ENCODE assay signal across 1 cellular context in the genomic region with DNA sequence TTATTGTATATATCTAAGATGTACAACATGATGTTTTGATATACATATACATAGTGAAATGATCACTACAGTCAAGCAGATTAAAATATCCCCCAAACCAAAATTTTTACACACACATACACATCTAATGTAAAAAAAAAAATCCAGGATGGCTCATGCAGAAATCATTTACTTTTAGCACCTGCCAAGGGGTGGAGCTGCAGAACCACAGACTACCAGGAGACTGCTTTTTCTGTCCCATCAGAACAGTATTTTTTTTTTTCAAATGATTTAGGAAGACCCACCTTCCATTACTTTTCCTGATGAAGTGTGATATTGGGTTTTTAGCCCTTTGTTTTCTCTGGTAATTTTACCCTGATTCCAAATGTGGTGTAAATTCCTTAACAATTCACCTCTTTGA.
TF ChIP-seq lines count a peak whose summit lies in the region.

No MANE protein-coding gene starts in this region.

TF ChIP-seq in HCT116, 20 proteins besides CTCF, POLR2A, EP300 and RAD21 (continued from another document):
- no peak for TF ChIP-seq ZNF274 (IDR thresholded peaks at IDR 0.05; ENCODE audit: low read depth, low read length)
- TF ChIP-seq SP1 (IDR thresholded peaks at IDR 0.05; ENCODE audit: low read depth) = no peak
- no peak for TF ChIP-seq TCF7L2 (IDR thresholded peaks at IDR 0.05; ENCODE audit: borderline replicate concordance, extremely low read depth, insufficient read depth, insufficient read length)
- TF ChIP-seq EGR1 (IDR thresholded peaks at IDR 0.05; ENCODE audit: low read depth) = no peak
- no peak for TF ChIP-seq EZH2 (IDR thresholded peaks at IDR 0.05)
- TF ChIP-seq, protein P1, sequence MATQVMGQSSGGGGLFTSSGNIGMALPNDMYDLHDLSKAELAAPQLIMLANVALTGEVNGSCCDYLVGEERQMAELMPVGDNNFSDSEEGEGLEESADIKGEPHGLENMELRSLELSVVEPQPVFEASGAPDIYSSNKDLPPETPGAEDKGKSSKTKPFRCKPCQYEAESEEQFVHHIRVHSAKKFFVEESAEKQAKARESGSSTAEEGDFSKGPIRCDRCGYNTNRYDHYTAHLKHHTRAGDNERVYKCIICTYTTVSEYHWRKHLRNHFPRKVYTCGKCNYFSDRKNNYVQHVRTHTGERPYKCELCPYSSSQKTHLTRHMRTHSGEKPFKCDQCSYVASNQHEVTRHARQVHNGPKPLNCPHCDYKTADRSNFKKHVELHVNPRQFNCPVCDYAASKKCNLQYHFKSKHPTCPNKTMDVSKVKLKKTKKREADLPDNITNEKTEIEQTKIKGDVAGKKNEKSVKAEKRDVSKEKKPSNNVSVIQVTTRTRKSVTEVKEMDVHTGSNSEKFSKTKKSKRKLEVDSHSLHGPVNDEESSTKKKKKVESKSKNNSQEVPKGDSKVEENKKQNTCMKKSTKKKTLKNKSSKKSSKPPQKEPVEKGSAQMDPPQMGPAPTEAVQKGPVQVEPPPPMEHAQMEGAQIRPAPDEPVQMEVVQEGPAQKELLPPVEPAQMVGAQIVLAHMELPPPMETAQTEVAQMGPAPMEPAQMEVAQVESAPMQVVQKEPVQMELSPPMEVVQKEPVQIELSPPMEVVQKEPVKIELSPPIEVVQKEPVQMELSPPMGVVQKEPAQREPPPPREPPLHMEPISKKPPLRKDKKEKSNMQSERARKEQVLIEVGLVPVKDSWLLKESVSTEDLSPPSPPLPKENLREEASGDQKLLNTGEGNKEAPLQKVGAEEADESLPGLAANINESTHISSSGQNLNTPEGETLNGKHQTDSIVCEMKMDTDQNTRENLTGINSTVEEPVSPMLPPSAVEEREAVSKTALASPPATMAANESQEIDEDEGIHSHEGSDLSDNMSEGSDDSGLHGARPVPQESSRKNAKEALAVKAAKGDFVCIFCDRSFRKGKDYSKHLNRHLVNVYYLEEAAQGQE (IDR thresholded peaks at IDR 0.05; ENCODE audit: low read depth) = no peak
- TF ChIP-seq JUND (IDR thresholded peaks at IDR 0.05) = no peak
- TF ChIP-seq, protein P2, sequence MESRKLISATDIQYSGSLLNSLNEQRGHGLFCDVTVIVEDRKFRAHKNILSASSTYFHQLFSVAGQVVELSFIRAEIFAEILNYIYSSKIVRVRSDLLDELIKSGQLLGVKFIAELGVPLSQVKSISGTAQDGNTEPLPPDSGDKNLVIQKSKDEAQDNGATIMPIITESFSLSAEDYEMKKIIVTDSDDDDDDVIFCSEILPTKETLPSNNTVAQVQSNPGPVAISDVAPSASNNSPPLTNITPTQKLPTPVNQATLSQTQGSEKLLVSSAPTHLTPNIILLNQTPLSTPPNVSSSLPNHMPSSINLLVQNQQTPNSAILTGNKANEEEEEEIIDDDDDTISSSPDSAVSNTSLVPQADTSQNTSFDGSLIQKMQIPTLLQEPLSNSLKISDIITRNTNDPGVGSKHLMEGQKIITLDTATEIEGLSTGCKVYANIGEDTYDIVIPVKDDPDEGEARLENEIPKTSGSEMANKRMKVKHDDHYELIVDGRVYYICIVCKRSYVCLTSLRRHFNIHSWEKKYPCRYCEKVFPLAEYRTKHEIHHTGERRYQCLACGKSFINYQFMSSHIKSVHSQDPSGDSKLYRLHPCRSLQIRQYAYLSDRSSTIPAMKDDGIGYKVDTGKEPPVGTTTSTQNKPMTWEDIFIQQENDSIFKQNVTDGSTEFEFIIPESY (IDR thresholded peaks at IDR 0.05; ENCODE audit: extremely low read depth, insufficient replicate concordance, low read length) = no peak
- no peak for TF ChIP-seq FOSL1 (IDR thresholded peaks at IDR 0.05; ENCODE audit: low read depth)
- TF ChIP-seq, protein P3, sequence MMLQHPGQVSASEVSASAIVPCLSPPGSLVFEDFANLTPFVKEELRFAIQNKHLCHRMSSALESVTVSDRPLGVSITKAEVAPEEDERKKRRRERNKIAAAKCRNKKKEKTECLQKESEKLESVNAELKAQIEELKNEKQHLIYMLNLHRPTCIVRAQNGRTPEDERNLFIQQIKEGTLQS (IDR thresholded peaks at IDR 0.05) = no peak
- TF ChIP-seq EZH2phosphoT487 (IDR thresholded peaks at IDR 0.05; ENCODE audit: borderline replicate concordance) = no peak
- TF ChIP-seq, protein P4, sequence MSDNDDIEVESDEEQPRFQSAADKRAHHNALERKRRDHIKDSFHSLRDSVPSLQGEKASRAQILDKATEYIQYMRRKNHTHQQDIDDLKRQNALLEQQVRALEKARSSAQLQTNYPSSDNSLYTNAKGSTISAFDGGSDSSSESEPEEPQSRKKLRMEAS (IDR thresholded peaks at IDR 0.05) = no peak
